Comparison of ENCODE assay signal across 9 cellular contexts in genomic region chr16:75250809-75251279, GRCh38. TPM values are rescaled to one million over a fixed set of nuclear protein-coding genes. Genes with fewer than 3 reads are reported as not detected.
DNase-seq lines count a peak whose midpoint lies in the region; ATAC-seq and TF ChIP-seq lines count a peak whose summit lies in the region.
"Had no signal": no experiment of that assay in that cellular context is flagged by ENCODE, and none has a peak within 500 bp of the region (broad histone marks: within the 10 kb centered on the region; RNA-seq: fewer than 3 reads in every experiment).

No MANE protein-coding gene starts in this region.

- no peak overlapping the region for H3K27ac Mint-ChIP-seq in glutamatergic neuron (ENCODE audit: unreplicated experiment)
- H3K27ac Mint-ChIP-seq: dendritic cell treated with granulocyte-macrophage colony-stimulating factor and Interleukin-4, amounts not matched to agents 40 ng/mL and 50 ng/mL, for 4 days had no signal

- no peak for DNase-seq in activated T-cell treated with anti-CD3 and anti-CD28 coated beads, Interleukin-2, amount 50 U/mL, for 4 hours
- no peak for DNase-seq in activated T-cell treated with anti-CD3 and anti-CD28 coated beads, Interleukin-2, amount 50 U/mL, for 48 hours
- peak; percentile 67 for DNase-seq in glutamatergic neuron
- no peak for DNase-seq in retinal pigment epithelial cell (ENCODE audit: low read depth)
- DNase-seq in islet precursor cell = no peak

- peaks cover 3% of the 10 kb centered on the region; the same call in 1 of the 2 replicates for H3K27me3 ChIP-seq in SU-DHL-6 (ENCODE audit: low read length)

- H3K9ac ChIP-seq in SU-DHL-6 (ENCODE audit: low read length) = peak overlapping the region; percentile 77

- peak overlapping the region; percentile 54 for H3K4me3 Mint-ChIP-seq in activated T-cell treated with anti-CD3 and anti-CD28 coated beads, Interleukin-2, amount 50 U/mL, for 4 hours
- H3K4me3 Mint-ChIP-seq in glutamatergic neuron (ENCODE audit: unreplicated experiment) = peak overlapping the region; percentile 84
- H3K4me3 Mint-ChIP-seq: dendritic cell treated with granulocyte-macrophage colony-stimulating factor and Interleukin-4, amounts not matched to agents 40 ng/mL and 50 ng/mL, for 4 days had no signal

- peaks cover 54% of the 10 kb centered on the region for H3K27me3 Mint-ChIP-seq in activated T-cell treated with anti-CD3 and anti-CD28 coated beads, Interleukin-2, amount 50 U/mL, for 4 hours (ENCODE audit: low read depth)
- peaks cover 27% of the 10 kb centered on the region for H3K27me3 Mint-ChIP-seq in glutamatergic neuron (ENCODE audit: unreplicated experiment)

- no peaks in the 10 kb centered on the region for H3K9me2 ChIP-seq in SU-DHL-6 (replicated peaks; ENCODE audit: insufficient read depth, low read length)

- H3K4me1 Mint-ChIP-seq in activated T-cell treated with anti-CD3 and anti-CD28 coated beads, Interleukin-2, amount 50 U/mL, for 4 hours (ENCODE audit: low read depth) = peaks cover 6% of the 10 kb centered on the region
- H3K4me1 Mint-ChIP-seq in glutamatergic neuron (ENCODE audit: low read depth, unreplicated experiment) = peaks cover 44% of the 10 kb centered on the region

- peak; percentile 42 to 50 for ATAC-seq in activated T-cell treated with anti-CD3 and anti-CD28 coated beads, Interleukin-2, amount 50 U/mL, for 4 hours
- ATAC-seq in HG02763 (IDR thresholded peaks at IDR 0.05; ENCODE audit: unreplicated experiment) (peak; percentile 34), GM18870 (IDR thresholded peaks at IDR 0.05; ENCODE audit: unreplicated experiment) (no peak)

- H3K36me3 Mint-ChIP-seq in activated T-cell treated with anti-CD3 and anti-CD28 coated beads, Interleukin-2, amount 50 U/mL, for 4 hours (ENCODE audit: insufficient read depth) = no peaks in the 10 kb centered on the region
- H3K36me3 Mint-ChIP-seq in glutamatergic neuron (ENCODE audit: unreplicated experiment) = no peaks in the 10 kb centered on the region

- H3K79me2 ChIP-seq in SU-DHL-6 (ENCODE audit: insufficient read depth, low read length) = no peaks in the 10 kb centered on the region

- H3K9me3 ChIP-seq in SU-DHL-6 (ENCODE audit: insufficient read depth, low read length) = no peaks in the 10 kb centered on the region

- no peaks in the 10 kb centered on the region for H4K20me1 ChIP-seq in SU-DHL-6 (ENCODE audit: low read depth, low read length)

- no peaks in the 10 kb centered on the region for H3F3A ChIP-seq in SU-DHL-6 (ENCODE audit: insufficient read depth)

- peak overlapping the region; percentile 86 for H3K4me2 ChIP-seq in SU-DHL-6 (ENCODE audit: low read depth, low read length, poor library complexity, severe bottlenecking)

- peak overlapping the region; percentile 91 for H2AFZ ChIP-seq in SU-DHL-6 (ENCODE audit: low read depth, low read length, severe bottlenecking)

- TF ChIP-seq CTCF in SU-DHL-6 (IDR thresholded peaks at IDR 0.05; ENCODE audit: insufficient read depth, low read length, poor library complexity, severe bottlenecking) = no peak
- no peak for TF ChIP-seq CTCF in glutamatergic neuron (IDR thresholded peaks at IDR 0.05; ENCODE audit: partially characterized antibody, unreplicated experiment)
- TF ChIP-seq CTCF in retinal pigment epithelial cell (conservative IDR thresholded peaks at IDR 0.05; ENCODE audit: low read depth, low read length) = no peak

- H3K36me3 ChIP-seq in SU-DHL-6 (ENCODE audit: low read length) = no peaks in the 10 kb centered on the region

- H3K4me3 ChIP-seq in SU-DHL-6 (ENCODE audit: insufficient read depth, low read length, poor library complexity, severe bottlenecking) = peak overlapping the region; percentile 96
- H3K4me3 ChIP-seq in retinal pigment epithelial cell (ENCODE audit: low read length) = peak overlapping the region; percentile 97

- H3K27ac ChIP-seq in SU-DHL-6 (ENCODE audit: low read depth, low read length) = no peak overlapping the region

- no peaks in the 10 kb centered on the region for H3K9me3 Mint-ChIP-seq in activated T-cell treated with anti-CD3 and anti-CD28 coated beads, Interleukin-2, amount 50 U/mL, for 4 hours
- H3K9me3 Mint-ChIP-seq in glutamatergic neuron (ENCODE audit: unreplicated experiment) = peaks cover 21% of the 10 kb centered on the region
- H3K9me3 Mint-ChIP-seq: dendritic cell treated with granulocyte-macrophage colony-stimulating factor and Interleukin-4, amounts not matched to agents 40 ng/mL and 50 ng/mL, for 4 days had no signal

RNA-seq across cellular contexts. Expression of gene BCAR1, which starts 0.6 kb away (rescaled TPM):
- total RNA-seq in activated T-cell treated with anti-CD3 and anti-CD28 coated beads, Interleukin-2, amount 50 U/mL, for 4 hours = 1 to 10 TPM; 1.5 to 4.3 (median 2.9) TPM
- total RNA-seq in glutamatergic neuron (ENCODE audit: unreplicated experiment) = 212 TPM

RNA-seq across cellular contexts. Expression of gene CTRB1, which starts 32.1 kb away (rescaled TPM):
- total RNA-seq in activated T-cell treated with anti-CD3 and anti-CD28 coated beads, Interleukin-2, amount 50 U/mL, for 4 hours = 1 to 10 TPM; 2.2 to 5.5 (median 3.4) TPM
- not detected for total RNA-seq in glutamatergic neuron (ENCODE audit: unreplicated experiment)

RNA-seq across cellular contexts. Expression of gene CTRB2, which starts 43.9 kb away (rescaled TPM):
- 10 to 100 TPM in 1 of 3 donors, 1 to 10 TPM in 2; 5.5 to 10.3 (median 6.7) TPM for total RNA-seq in activated T-cell treated with anti-CD3 and anti-CD28 coated beads, Interleukin-2, amount 50 U/mL, for 4 hours
- total RNA-seq in glutamatergic neuron (ENCODE audit: unreplicated experiment) = not detected

Comparison
In these comparisons a context has a peak if more than half of its experiments do, and no peak if none do; other contexts are left out.
1. RNA of gene BCAR1, which starts 0.6 kb away (total RNA-seq): 212 TPM in glutamatergic neuron (single experiment); 1.5 to 4.3 TPM in activated T-cell treated with anti-CD3 and anti-CD28 coated beads, Interleukin-2, amount 50 U/mL, for 4 hours; every median in the first group is over 10 times any median in the second.